Comparison of ENCODE assay signal across 24 cellular contexts in genomic region chr4:176142253-176142652, GRCh38. TPM values are rescaled to one million over a fixed set of nuclear protein-coding genes. Genes with fewer than 3 reads are reported as not detected.
"Had no signal": no experiment of that assay in that cellular context is flagged by ENCODE, and none has a peak within 500 bp of the region (broad histone marks: within the 10 kb centered on the region; RNA-seq: fewer than 3 reads in every experiment).

No MANE protein-coding gene starts in this region.

- H3K9me3 ChIP-seq: esophagus muscularis mucosa, gastroesophageal sphincter, heart left ventricle, left lung had no signal

- H3K4me3 ChIP-seq: coronary artery, dorsolateral prefrontal cortex, esophagus muscularis mucosa, gastroesophageal sphincter, heart left ventricle, hepatocyte, left lung, lung had no signal

- FAIRE-seq: colon, endothelial cell of umbilical vein, frontal cortex had no signal

- H3K27me3 ChIP-seq: dorsolateral prefrontal cortex, esophagus muscularis mucosa, foreskin keratinocyte, gastroesophageal sphincter, heart left ventricle, hepatocyte, left lung had no signal

- ATAC-seq: foreskin keratinocyte; gastroesophageal sphincter; heart left ventricle; left cardiac atrium; left lung; left ventricle myocardium superior; naive thymus-derived CD4-positive, alpha-beta T cell had no signal

- H3K36me3 ChIP-seq: esophagus muscularis mucosa, gastroesophageal sphincter, heart left ventricle, left lung had no signal

- H3K4me1 ChIP-seq: esophagus muscularis mucosa, foreskin keratinocyte, gastroesophageal sphincter, heart left ventricle, left lung had no signal

- H3K27ac ChIP-seq: coronary artery, dorsolateral prefrontal cortex, esophagus muscularis mucosa, foreskin keratinocyte, gastroesophageal sphincter, heart left ventricle, hepatocyte, left lung had no signal

- DNase-seq: dermis blood vessel endothelial cell; dorsolateral prefrontal cortex; effector CD4-positive, alpha-beta T cell; effector memory CD4-positive, alpha-beta T cell; foreskin keratinocyte; heart left ventricle; hypothalamus; immature natural killer cell; islet precursor cell; left cardiac atrium; left lung; left ventricle myocardium superior; mammary epithelial cell; mesendoderm; midbrain; naive thymus-derived CD4-positive, alpha-beta T cell had no signal

RNA-seq across cellular contexts. Expression of gene SPATA4, which starts 53.1 kb away (rescaled TPM):
- polyA plus RNA-seq: endothelial cell of umbilical vein; hepatocyte; immature natural killer cell; naive thymus-derived CD4-positive, alpha-beta T cell had no signal
